8 cellular contexts compared by ENCODE assay signal in genomic region chr19:3275583-3276340, GRCh38. TPM values are rescaled to one million over a fixed set of nuclear protein-coding genes. Genes with fewer than 3 reads are reported as not detected.
A peak's percentile ranks its signal among the peaks of the same experiment; 100 is the strongest.
DNase-seq lines count a peak whose midpoint lies in the region; ATAC-seq and TF ChIP-seq lines count a peak whose summit lies in the region.

No MANE protein-coding gene starts in this region.

- no peak for TF ChIP-seq POLR2A in ovary (IDR thresholded peaks at IDR 0.05)

- H3K36me3 ChIP-seq in ES-I3 (ENCODE audit: insufficient read depth, low read length) (no peaks in the 10 kb centered on the region), SJCRH30 (no peaks in the 10 kb centered on the region), ovary (no peaks in the 10 kb centered on the region)

- no peaks in the 10 kb centered on the region for H3K4me1 ChIP-seq in ES-I3 (ENCODE audit: insufficient read depth, low read length)
- no peaks in the 10 kb centered on the region for H3K4me1 ChIP-seq in SJCRH30
- no peaks in the 10 kb centered on the region for H3K4me1 ChIP-seq in ovary (ENCODE audit: insufficient read depth)

- H3K9ac ChIP-seq in ES-I3 (ENCODE audit: low read depth, low read length) = peak overlapping the region; percentile 84

- DNase-seq in SJCRH30 (peak; percentile 64 to 65), activated gamma-delta T cell (lab: John Stamatoyannopoulos, UW) (peak; percentile 91), foreskin melanocyte (peak; percentile 39), ovary (peak in 4 of 5 donors; percentile 43 to 65 (median 63)), type B pancreatic cell (ENCODE audit: extremely low spot score, unreplicated experiment) (peak; percentile 81)

- no peaks in the 10 kb centered on the region for H3K36me3 Mint-ChIP-seq in type B pancreatic cell

- H3K9me3 Mint-ChIP-seq in type B pancreatic cell = no peaks in the 10 kb centered on the region

- peaks cover 63% of the 10 kb centered on the region for H3K27me3 Mint-ChIP-seq in type B pancreatic cell

- WGBS in ovary, 3 donors = 1 to 3% (median 2%) methylated on average over 31 to 45 of the region's 45 CpGs

- intact Hi-C loops in ovary (cut with DNase I) = no loop called here

- H3K27ac Mint-ChIP-seq in type B pancreatic cell = no peak overlapping the region

- no peak overlapping the region for H3K4me3 ChIP-seq in SJCRH30
- H3K4me3 ChIP-seq in ovary = no peak overlapping the region

- TF ChIP-seq EP300 in ovary (IDR thresholded peaks at IDR 0.05) = no peak

- TF ChIP-seq CTCF in LNCAP (IDR thresholded peaks at IDR 0.05) (peak; percentile 23; the same call in 1 of the 2 replicates), ovary (IDR thresholded peaks at IDR 0.05) (no peak), type B pancreatic cell (conservative IDR thresholded peaks at IDR 0.05) (peak; percentile 22)

- H3K27ac ChIP-seq in SJCRH30 (no peak overlapping the region), ovary (no peak overlapping the region)

- H3K4me3 Mint-ChIP-seq in type B pancreatic cell = peak overlapping the region; percentile 83

- H3K9me3 ChIP-seq in ES-I3 (ENCODE audit: control insufficient read depth, insufficient read depth, low read length) (no peaks in the 10 kb centered on the region), SJCRH30 (replicated peaks) (no peaks in the 10 kb centered on the region), ovary (peaks cover 0 to 9% of the 10 kb centered on the region in 2 donors)

- H3K4me1 Mint-ChIP-seq in type B pancreatic cell (ENCODE audit: unreplicated experiment) = peaks cover 5% of the 10 kb centered on the region

- no peaks in the 10 kb centered on the region for H3K27me3 ChIP-seq in SJCRH30
- H3K27me3 ChIP-seq in ovary = no peaks in the 10 kb centered on the region

- no peak for ATAC-seq in GM18907 (IDR thresholded peaks at IDR 0.05; ENCODE audit: unreplicated experiment)

RNA-seq across cellular contexts. Expression of gene CELF5, which starts 51.3 kb away (rescaled TPM):
- total RNA-seq in SJCRH30 (2014; rRNA removed; shearing (Covaris generic)) = not detected in 2 replicates
- total RNA-seq in ovary (1 to 10 TPM; 1.3 to 6.4 (median 4.4) TPM), type B pancreatic cell (ENCODE audit: low replicate concordance) (0.50 and 2.6 TPM in 2 replicates)
- 1 to 10 TPM; 2.4 to 2.8 TPM for polyA plus RNA-seq in ovary

Comparison
In these comparisons a context has a peak if more than half of its experiments do, and no peak if none do; other contexts are left out.
1. CTCF ChIP-seq: peak in LNCAP (single experiment) and type B pancreatic cell (single experiment); none in ovary (0 of 3).
2. DNase-seq: peak in every context shown above with its lines; median percentile 91 in activated gamma-delta T cell; 81 in type B pancreatic cell; 64 in SJCRH30; 63 in ovary; 39 in foreskin melanocyte.